22 cellular contexts compared by ENCODE assay signal in genomic region chr7:121953164-121953563, GRCh38.
"Had no signal": no experiment of that assay in that cellular context is flagged by ENCODE, and none has a peak within 500 bp of the region (broad histone marks: within the 10 kb centered on the region; RNA-seq: fewer than 3 reads in every experiment).

No MANE protein-coding gene starts in this region.

- DNase-seq: activated CD4-positive, alpha-beta memory T cell treated with anti-CD3 and anti-CD28 coated beads for 36 hours; activated CD4-positive, alpha-beta T cell treated with anti-CD3 and anti-CD28 coated beads, Interleukin-2, amount 10 ng/mL, durations not matched to agents 24 days and 14 days; activated CD4-positive, CD25-positive, alpha-beta regulatory T cell treated with anti-CD3 and anti-CD28 coated beads, Interleukin-2, amount 50 U/mL, for 72 hours; activated CD8-positive, alpha-beta memory T cell treated with anti-CD3 and anti-CD28 coated beads for 24 hours; activated effector memory CD4-positive, alpha-beta T cell treated with anti-CD3 and anti-CD28 coated beads, Interleukin-2, amount 50 U/mL, for 16 hours; activated naive CD4-positive, alpha-beta T cell treated with Interleukin-2 at 50 U/mL for 16 hours; activated T-cell treated with anti-CD3 and anti-CD28 coated beads, Interleukin-2, amount 50 U/mL, for 4 hours; amygdala; MG63; MV-4-11; NCI-H1092 treated with DMSO at 0.1 percent for 48 hours; NCI-H1417 treated with DMSO at 0.1 percent for 48 hours; NCI-H1694; NCI-H2029; NCI-H526; PC-9; SHP77 treated with DMSO at 0.1 percent for 48 hours had no signal

- H3K4me1 Mint-ChIP-seq: activated CD4-positive, alpha-beta T cell treated with anti-CD3 and anti-CD28 coated beads, Interleukin-2, amount 10 ng/mL, durations not matched to agents 24 days and 14 days had no signal

- H3K4me3 Mint-ChIP-seq: activated CD4-positive, alpha-beta memory T cell treated with anti-CD3 and anti-CD28 coated beads for 36 hours; activated CD4-positive, alpha-beta T cell treated with anti-CD3 and anti-CD28 coated beads, Interleukin-2, amount 10 ng/mL, durations not matched to agents 24 days and 14 days; activated naive CD8-positive, alpha-beta T cell; activated T-cell treated with anti-CD3 and anti-CD28 coated beads, Interleukin-2, amount 50 U/mL, for 4 hours; brain; T-helper 1 cell treated with Interleukin-12 subunit alpha and Interleukin-12 subunit beta and Interleukin-4 antibody, amounts not matched to agents 30 μg/mL and 1 μg/mL, for 36 hours had no signal

- H3K27ac ChIP-seq: cardiac muscle cell, KMS-11, PC-9 had no signal

- H3K4me2 ChIP-seq: KMS-11 had no signal

- H3K9me3 ChIP-seq: MG63 had no signal

- H3K36me3 ChIP-seq: cardiac muscle cell, MG63 had no signal

- H3K27ac Mint-ChIP-seq: activated CD4-positive, alpha-beta memory T cell treated with anti-CD3 and anti-CD28 coated beads for 36 hours; activated CD4-positive, alpha-beta T cell treated with anti-CD3 and anti-CD28 coated beads, Interleukin-2, amount 10 ng/mL, durations not matched to agents 24 days and 14 days; activated naive CD8-positive, alpha-beta T cell; T-helper 1 cell treated with Interleukin-12 subunit alpha and Interleukin-12 subunit beta and Interleukin-4 antibody, amounts not matched to agents 30 μg/mL and 1 μg/mL, for 36 hours had no signal

- H3K36me3 Mint-ChIP-seq: activated CD4-positive, alpha-beta memory T cell treated with anti-CD3 and anti-CD28 coated beads for 36 hours; activated naive CD8-positive, alpha-beta T cell had no signal

- H3K9me3 Mint-ChIP-seq: activated CD4-positive, alpha-beta memory T cell treated with anti-CD3 and anti-CD28 coated beads for 36 hours; activated CD4-positive, alpha-beta T cell treated with anti-CD3 and anti-CD28 coated beads, Interleukin-2, amount 10 ng/mL, durations not matched to agents 24 days and 14 days; activated T-cell treated with anti-CD3 and anti-CD28 coated beads, Interleukin-2, amount 50 U/mL, for 4 hours; brain; T-helper 1 cell treated with Interleukin-12 subunit alpha and Interleukin-12 subunit beta and Interleukin-4 antibody, amounts not matched to agents 30 μg/mL and 1 μg/mL, for 36 hours had no signal

- H3K27me3 ChIP-seq: cardiac muscle cell, MG63 had no signal

- H2AFZ ChIP-seq: PC-9 had no signal

- H3K4me3 ChIP-seq: cardiac muscle cell, MG63, PC-9 had no signal

- H3K27me3 Mint-ChIP-seq: activated CD4-positive, alpha-beta memory T cell treated with anti-CD3 and anti-CD28 coated beads for 36 hours; activated CD4-positive, alpha-beta T cell treated with anti-CD3 and anti-CD28 coated beads, Interleukin-2, amount 10 ng/mL, durations not matched to agents 24 days and 14 days; activated naive CD8-positive, alpha-beta T cell; brain had no signal

- ATAC-seq: activated T-cell treated with anti-CD3 and anti-CD28 coated beads, Interleukin-2, amount 50 U/mL, for 4 hours had no signal

- H3K9ac ChIP-seq: KMS-11 had no signal
